In the genomic region with DNA sequence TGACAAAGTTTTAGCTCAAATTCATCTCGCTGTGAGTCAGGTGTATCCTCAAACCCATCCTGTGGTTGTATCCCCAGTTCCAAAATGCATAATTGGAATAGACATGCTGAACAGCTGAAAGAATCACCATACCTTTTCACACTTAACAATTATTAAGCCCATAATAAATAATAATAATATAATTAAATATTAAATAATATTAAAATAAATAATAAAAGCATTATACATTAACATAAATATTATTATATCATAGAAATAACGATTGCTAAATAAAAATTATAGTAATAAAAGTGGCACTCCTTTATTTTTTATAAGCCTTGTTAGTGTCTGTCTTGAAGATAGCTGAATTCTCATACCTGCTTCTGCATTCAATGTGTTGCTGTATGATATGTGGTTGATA, we compare ENCODE assay signal across 9 cellular contexts.
"Had no signal": no experiment of that assay in that cellular context is flagged by ENCODE, and none has a peak within 500 bp of the region (broad histone marks: within the 10 kb centered on the region; RNA-seq: fewer than 3 reads in every experiment).

No MANE protein-coding gene starts in this region.

- FAIRE-seq: H1, H54, HTR-8/SVneo, K562 had no signal

- H3K4me3 Mint-ChIP-seq: GM23338, H9 had no signal

- H3K4me2 ChIP-seq: GM23338 had no signal

- ATAC-seq: GM23338, K562 had no signal

- H3K27ac Mint-ChIP-seq: GM23338, H9 had no signal

- H2AFZ ChIP-seq: GM23338 had no signal

- H3K4me1 Mint-ChIP-seq: GM23338 had no signal

- H3K4me3 ChIP-seq: GM23338, K562 had no signal

- DNase-seq: H9, HCEC 1CT, IMR-90, KG1 had no signal
